In the genomic region with DNA sequence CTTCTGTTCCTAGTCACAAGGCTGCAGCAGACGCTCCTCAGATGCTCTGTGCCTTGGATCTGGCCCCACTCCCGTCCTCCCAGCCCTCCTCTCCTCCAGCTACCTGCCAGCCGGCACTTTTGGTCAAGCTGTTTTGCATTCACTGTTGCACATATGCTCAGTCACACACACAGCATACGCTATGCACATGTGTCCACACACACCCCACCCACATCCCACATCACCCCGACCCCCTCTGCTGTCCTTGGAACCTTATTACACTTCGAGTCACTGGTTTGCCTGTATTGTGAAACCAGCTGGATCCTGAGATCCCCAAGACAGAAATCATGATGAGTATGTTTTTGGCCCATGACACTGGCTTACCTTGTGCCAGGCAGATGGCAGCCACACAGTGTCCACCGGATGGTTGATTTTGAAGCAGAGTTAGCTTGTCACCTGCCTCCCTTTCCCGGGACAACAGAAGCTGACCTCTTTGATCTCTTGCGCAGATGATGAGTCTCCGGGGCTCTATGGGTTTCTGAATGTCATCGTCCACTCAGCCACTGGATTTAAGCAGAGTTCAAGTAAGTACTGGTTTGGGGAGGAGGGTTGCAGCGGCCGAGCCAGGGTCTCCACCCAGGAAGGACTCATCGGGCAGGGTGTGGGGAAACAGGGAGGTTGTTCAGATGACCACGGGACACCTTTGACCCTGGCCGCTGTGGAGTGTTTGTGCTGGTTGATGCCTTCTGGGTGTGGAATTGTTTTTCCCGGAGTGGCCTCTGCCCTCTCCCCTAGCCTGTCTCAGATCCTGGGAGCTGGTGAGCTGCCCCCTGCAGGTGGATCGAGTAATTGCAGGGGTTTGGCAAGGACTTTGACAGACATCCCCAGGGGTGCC, we compare ENCODE assay signal across 9 cellular contexts.
DNase-seq lines count a peak whose midpoint lies in the region; ATAC-seq, FAIRE-seq and TF ChIP-seq lines count a peak whose summit lies in the region.
"Had no signal": no experiment of that assay in that cellular context is flagged by ENCODE, and none has a peak within 500 bp of the region (broad histone marks: within the 10 kb centered on the region; RNA-seq: fewer than 3 reads in every experiment).

No MANE protein-coding gene starts in this region.

- CTCF ChIA-PET in endothelial cell of umbilical vein (lab: Charles Lee): interaction anchor here (0.9 to 3.1 kb wide), 19 partner anchors 8 to 145 kb away, joined by 3 to 29 read pairs (median 7); a partner anchor contains a TSS

- no peaks in the 10 kb centered on the region for H3K9me1 ChIP-seq in endothelial cell of umbilical vein (replicated peaks; ENCODE audit: control insufficient read depth, extremely low read depth, insufficient read depth, low read length)

- H3K27ac ChIP-seq in endothelial cell of umbilical vein (ENCODE audit: insufficient read depth, low read depth, low read length): peak overlapping the region; percentile 7
- H3K27ac ChIP-seq: BLaER1 treated with 17β-estradiol and CSF1 and Interleukin-3, amounts not matched to agents 10 nM and 100 nM had no signal

- peaks cover 53% of the 10 kb centered on the region for H3K36me3 Mint-ChIP-seq in nephron progenitor cell (ENCODE audit: low read depth)

- DNase-seq in NCI-H1105 treated with DMSO at 0.1 percent for 48 hours (lab: John Stamatoyannopoulos, UW) (peak; percentile 6), NCI-H1105 (lab: John Stamatoyannopoulos, UW) (no peak), NCI-H1092 treated with DMSO at 0.1 percent for 48 hours (lab: John Stamatoyannopoulos, UW) (peak; percentile 15), endothelial cell of umbilical vein (ENCODE audit: low read depth, low spot score) (peak; percentile 55), nephron progenitor cell (peak; percentile 80), superior temporal gyrus (ENCODE audit: extremely low spot score) (peak; percentile 57)
- DNase-seq in activated CD8-positive, alpha-beta memory T cell treated with anti-CD3 and anti-CD28 coated beads for 24 hours: peak; percentile 85

- H3K4me3 Mint-ChIP-seq in nephron progenitor cell: peak overlapping the region; percentile 31

- BruUV-seq in endothelial cell of umbilical vein (replicated peaks; lab: Mats Ljungman, UMichigan): no TSS peak

- TF ChIP-seq CTCF in endothelial cell of umbilical vein (IDR thresholded peaks at IDR 0.05; ENCODE audit: extremely low read depth in 1 of 2, insufficient read depth in 1 of 2, low read depth in 1 of 2, low read length in 2 of 2) (peak; percentile 85 to 90), nephron progenitor cell (IDR thresholded peaks at IDR 0.05) (peak; percentile 77)

- H3K9ac ChIP-seq in endothelial cell of umbilical vein (replicated peaks; ENCODE audit: extremely low read depth, insufficient read depth, low read length): no peak overlapping the region

- H3K4me1 ChIP-seq in endothelial cell of umbilical vein (ENCODE audit: control insufficient read depth, extremely low read depth, insufficient read depth, low read length): peaks cover 5% of the 10 kb centered on the region

- no peaks in the 10 kb centered on the region for H3K79me2 ChIP-seq in endothelial cell of umbilical vein (ENCODE audit: control insufficient read depth, insufficient read depth, low read length)

- no peaks in the 10 kb centered on the region for H4K20me1 ChIP-seq in endothelial cell of umbilical vein (replicated peaks; ENCODE audit: control insufficient read depth, extremely low read depth, insufficient read depth, low read length)

- POLR2A ChIA-PET in endothelial cell of umbilical vein (lab: Charles Lee): no interaction called here

- TF ChIP-seq POLR2A in endothelial cell of umbilical vein (IDR thresholded peaks at IDR 0.05; ENCODE audit: low read depth, low read length): no peak

- no peak overlapping the region for H2AFZ ChIP-seq in endothelial cell of umbilical vein (ENCODE audit: low read depth, low read length)

- intact Hi-C loops in endothelial cell of umbilical vein (cut with micrococcal nuclease): loop anchor here (1.0 kb wide), 2 partner anchors 112 to 116 kb away; no protein-coding TSS in a partner anchor

- H3K9me3 Mint-ChIP-seq in nephron progenitor cell: no peaks in the 10 kb centered on the region

- no peak for ATAC-seq in HG03280 (IDR thresholded peaks at IDR 0.05; ENCODE audit: unreplicated experiment)

- H3K4me1 Mint-ChIP-seq in nephron progenitor cell: peaks cover 30% of the 10 kb centered on the region

- H3K9me3 ChIP-seq in endothelial cell of umbilical vein (replicated peaks; ENCODE audit: control insufficient read depth, insufficient read depth, low read length): no peaks in the 10 kb centered on the region
- H3K9me3 ChIP-seq: BLaER1 treated with 17β-estradiol and CSF1 and Interleukin-3, amounts not matched to agents 10 nM and 100 nM had no signal

- no peaks in the 10 kb centered on the region for H3K27me3 ChIP-seq in endothelial cell of umbilical vein (ENCODE audit: control insufficient read depth in 2 of 2, insufficient read depth in 2 of 2, low read length in 2 of 2)
- H3K27me3 ChIP-seq: BLaER1 treated with 17β-estradiol and CSF1 and Interleukin-3, amounts not matched to agents 10 nM and 100 nM had no signal

- no peaks in the 10 kb centered on the region for H3K27me3 Mint-ChIP-seq in nephron progenitor cell (ENCODE audit: low read depth, poor library complexity)

- no peak overlapping the region for H3K4me2 ChIP-seq in endothelial cell of umbilical vein (ENCODE audit: insufficient read depth, low read length)
- H3K4me2 ChIP-seq: BLaER1 treated with 17β-estradiol and CSF1 and Interleukin-3, amounts not matched to agents 10 nM and 100 nM had no signal

- H3K36me3 ChIP-seq in endothelial cell of umbilical vein (ENCODE audit: control insufficient read depth in 2 of 2, extremely low read depth in 1 of 2, insufficient read depth in 2 of 2, low read length in 2 of 2): peaks cover 34 to 82% of the 10 kb centered on the region in 2 experiments

- peak overlapping the region; percentile 70 for H3K27ac Mint-ChIP-seq in nephron progenitor cell

- H3K4me3 ChIP-seq in endothelial cell of umbilical vein (replicated peaks in 1 of 3; ENCODE audit: insufficient read depth in 1 of 3, low read depth in 1 of 3, low read length in 3 of 3): no peak overlapping the region
- H3K4me3 ChIP-seq: BLaER1 treated with 17β-estradiol and CSF1 and Interleukin-3, amounts not matched to agents 10 nM and 100 nM had no signal

- dilution Hi-C loops in endothelial cell of umbilical vein (cut with MboI; ENCODE audit: extremely low pct_ligation_motif_present, low sequenced_read_pairs): no loop called here

- FAIRE-seq in endothelial cell of umbilical vein (lab: Jason Lieb, UNC): peak; percentile 79

TF ChIP-seq in endothelial cell of umbilical vein, 7 proteins besides CTCF, POLR2A, EP300 and RAD21:
- TF ChIP-seq, protein P1, sequence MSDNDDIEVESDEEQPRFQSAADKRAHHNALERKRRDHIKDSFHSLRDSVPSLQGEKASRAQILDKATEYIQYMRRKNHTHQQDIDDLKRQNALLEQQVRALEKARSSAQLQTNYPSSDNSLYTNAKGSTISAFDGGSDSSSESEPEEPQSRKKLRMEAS (IDR thresholded peaks at IDR 0.05; ENCODE audit: insufficient read depth, insufficient read length): no peak
- TF ChIP-seq MYC (IDR thresholded peaks at IDR 0.05; ENCODE audit: low read depth, low read length): no peak
- TF ChIP-seq EZH2 (IDR thresholded peaks at IDR 0.05; ENCODE audit: borderline replicate concordance, low read depth, low read length, severe bottlenecking): no peak
- no peak for TF ChIP-seq POLR2AphosphoS5 (IDR thresholded peaks at IDR 0.05; ENCODE audit: insufficient read depth, low read depth, low read length)
- TF ChIP-seq JUN (IDR thresholded peaks at IDR 0.05; ENCODE audit: borderline replicate concordance, insufficient read depth, insufficient read length, low read depth): no peak
- no peak for TF ChIP-seq GATA2 (IDR thresholded peaks at IDR 0.05; ENCODE audit: insufficient read depth, insufficient read length, low read depth, low read length)
- TF ChIP-seq FOS (IDR thresholded peaks at IDR 0.05; ENCODE audit: borderline replicate concordance, insufficient read depth, low read length): no peak
